8 cellular contexts compared by ENCODE assay signal in the genomic region with DNA sequence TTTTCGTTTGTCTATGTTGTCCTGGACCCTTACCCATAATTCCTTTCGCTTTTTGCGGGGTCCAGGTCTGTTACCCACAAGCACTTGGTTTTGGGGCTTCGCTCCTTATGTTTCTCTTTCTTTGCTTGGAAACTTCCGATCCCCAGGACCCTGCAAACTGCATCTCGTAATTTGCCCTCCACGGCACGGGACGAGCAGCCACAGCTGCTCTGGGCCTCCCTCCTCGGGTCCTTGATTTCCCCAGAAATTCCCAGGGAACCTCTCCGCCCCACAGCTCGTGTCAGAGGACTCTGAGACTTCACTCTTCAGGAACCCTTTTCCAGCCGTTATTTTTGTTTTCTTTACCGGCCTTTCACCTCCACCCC. TPM values are rescaled to one million over a fixed set of nuclear protein-coding genes. Genes with fewer than 3 reads are reported as not detected.
A peak's percentile ranks its signal among the peaks of the same experiment; 100 is the strongest.
DNase-seq lines count a peak whose midpoint lies in the region; ATAC-seq, FAIRE-seq and TF ChIP-seq lines count a peak whose summit lies in the region.

No MANE protein-coding gene starts in this region.

- FAIRE-seq in endothelial cell of umbilical vein (lab: Jason Lieb, UNC), result no peak

- no peaks in the 10 kb centered on the region for H3F3A ChIP-seq in OCI-LY1 (ENCODE audit: insufficient read depth, low read length)

- intact Hi-C loops in CD8-positive, alpha-beta T cell (cut with DNase I, micrococcal nuclease), result loop anchor here (1.0 to 2.0 kb wide), 7 partner anchors 28 to 249 kb away; a partner anchor contains a TSS
- intact Hi-C loops in endothelial cell of umbilical vein (cut with micrococcal nuclease) (loop anchor here (1.0 to 5.0 kb wide), 2 partner anchors 41 to 93 kb away; a partner anchor contains a TSS), left colon (cut with DNase I, micrococcal nuclease) (no loop called here)

- peak overlapping the region; percentile 96 for H3K27ac Mint-ChIP-seq in CD8-positive, alpha-beta T cell

- peak overlapping the region; percentile 91 for H3K4me3 ChIP-seq in CD8-positive, alpha-beta T cell (ENCODE audit: low read depth, low read length)
- H3K4me3 ChIP-seq in OCI-LY1 (ENCODE audit: low read depth, low read length, poor library complexity, severe bottlenecking) (peak overlapping the region; percentile 95), endothelial cell of umbilical vein (replicated peaks in 1 of 3; ENCODE audit: insufficient read depth in 1 of 3, low read depth in 1 of 3, low read length in 3 of 3) (peak overlapping the region; percentile 75 to 93 (median 89)), neutrophil (ENCODE audit: low read depth in 1 of 2, low read length in 1 of 2) (peak overlapping the region; percentile 85 to 86)

- peak overlapping the region; percentile 74 for H3K27ac ChIP-seq in CD8-positive, alpha-beta T cell (ENCODE audit: low read depth, low read length)
- H3K27ac ChIP-seq in OCI-LY1 (ENCODE audit: low read depth, low read length, poor library complexity, severe bottlenecking) (peak overlapping the region; percentile 31), endothelial cell of umbilical vein (ENCODE audit: insufficient read depth, low read depth, low read length) (peak overlapping the region; percentile 73), neutrophil (peak overlapping the region; percentile 92)

- no peaks in the 10 kb centered on the region for H3K27me3 ChIP-seq in CD8-positive, alpha-beta T cell (ENCODE audit: insufficient read depth, low read length)
- H3K27me3 ChIP-seq in OCI-LY1 (ENCODE audit: insufficient read depth, low read length), result peaks cover 3% of the 10 kb centered on the region; the same call in 1 of the 2 replicates
- H3K27me3 ChIP-seq in endothelial cell of umbilical vein (ENCODE audit: control insufficient read depth in 2 of 2, insufficient read depth in 2 of 2, low read length in 2 of 2), result peaks cover 2 to 3% of the 10 kb centered on the region in 2 experiments
- H3K27me3 ChIP-seq in neutrophil, result peaks cover 13% of the 10 kb centered on the region

- no peaks in the 10 kb centered on the region for H3K9me3 Mint-ChIP-seq in CD8-positive, alpha-beta T cell

- no peak for TF ChIP-seq POLR2A in endothelial cell of umbilical vein (IDR thresholded peaks at IDR 0.05; ENCODE audit: low read depth, low read length)

- dilution Hi-C loops in endothelial cell of umbilical vein (cut with MboI; ENCODE audit: extremely low pct_ligation_motif_present, low sequenced_read_pairs), result no loop called here

- peak overlapping the region; percentile 95 for H3K4me2 ChIP-seq in OCI-LY1 (ENCODE audit: low read length)
- H3K4me2 ChIP-seq in endothelial cell of umbilical vein (ENCODE audit: insufficient read depth, low read length), result peak overlapping the region; percentile 85

- H3K9me1 ChIP-seq in endothelial cell of umbilical vein (replicated peaks; ENCODE audit: control insufficient read depth, extremely low read depth, insufficient read depth, low read length), result no peaks in the 10 kb centered on the region

- peaks cover 36% of the 10 kb centered on the region for H3K4me1 Mint-ChIP-seq in CD8-positive, alpha-beta T cell (ENCODE audit: low read depth)

- H3K9me3 ChIP-seq in CD8-positive, alpha-beta T cell (ENCODE audit: low read length), result no peaks in the 10 kb centered on the region
- no peaks in the 10 kb centered on the region for H3K9me3 ChIP-seq in OCI-LY1 (ENCODE audit: low read length)
- no peaks in the 10 kb centered on the region for H3K9me3 ChIP-seq in endothelial cell of umbilical vein (replicated peaks; ENCODE audit: control insufficient read depth, insufficient read depth, low read length)
- no peaks in the 10 kb centered on the region for H3K9me3 ChIP-seq in neutrophil

- peak overlapping the region; percentile 96 for H3K4me3 Mint-ChIP-seq in CD8-positive, alpha-beta T cell

- CTCF ChIA-PET in CD8-positive, alpha-beta T cell (lab: Charles Lee), result interaction anchor here (1.4 to 4.4 kb wide), 2 partner anchors 12 to 61 kb away, joined by 4 to 28 read pairs; no protein-coding TSS in a partner anchor
- CTCF ChIA-PET in endothelial cell of umbilical vein (lab: Charles Lee), result interaction anchor here (0.7 kb wide), 1 partner anchor 12 kb away, joined by 5 read pairs; no protein-coding TSS in a partner anchor

- H3K4me1 ChIP-seq in CD8-positive, alpha-beta T cell (ENCODE audit: insufficient read depth, low read length), result peaks cover 38% of the 10 kb centered on the region
- H3K4me1 ChIP-seq in OCI-LY1 (ENCODE audit: insufficient read depth, low read length, severe bottlenecking), result peaks cover 23% of the 10 kb centered on the region
- peaks cover 14% of the 10 kb centered on the region for H3K4me1 ChIP-seq in endothelial cell of umbilical vein (ENCODE audit: control insufficient read depth, extremely low read depth, insufficient read depth, low read length)
- peaks cover 15 to 22% of the 10 kb centered on the region in 2 experiments for H3K4me1 ChIP-seq in neutrophil (ENCODE audit: control insufficient read depth in 1 of 2, insufficient read depth in 1 of 2, low read depth in 1 of 2, low read length in 1 of 2)

- H2AFZ ChIP-seq in OCI-LY1 (ENCODE audit: low read length), result no peak overlapping the region
- peak overlapping the region; percentile 62 for H2AFZ ChIP-seq in endothelial cell of umbilical vein (ENCODE audit: low read depth, low read length)

- peaks cover 3% of the 10 kb centered on the region for H3K27me3 Mint-ChIP-seq in CD8-positive, alpha-beta T cell (ENCODE audit: low read depth)

- peaks cover 11% of the 10 kb centered on the region for H3K36me3 ChIP-seq in CD8-positive, alpha-beta T cell (ENCODE audit: insufficient read depth, low read length)
- H3K36me3 ChIP-seq in OCI-LY1 (ENCODE audit: insufficient read depth, low read length) (peaks cover 46% of the 10 kb centered on the region), endothelial cell of umbilical vein (ENCODE audit: control insufficient read depth in 2 of 2, extremely low read depth in 1 of 2, insufficient read depth in 2 of 2, low read length in 2 of 2) (peaks cover 5 to 25% of the 10 kb centered on the region in 2 experiments), neutrophil (peaks cover 26% of the 10 kb centered on the region)

- H3K79me2 ChIP-seq in OCI-LY1 (ENCODE audit: insufficient read depth, low read length) (peaks cover 40% of the 10 kb centered on the region), endothelial cell of umbilical vein (ENCODE audit: control insufficient read depth, insufficient read depth, low read length) (peaks cover 46% of the 10 kb centered on the region)

- no TSS peak for BruUV-seq in endothelial cell of umbilical vein (replicated peaks; lab: Mats Ljungman, UMichigan)

- H3K36me3 Mint-ChIP-seq in CD8-positive, alpha-beta T cell, result peaks cover 38% of the 10 kb centered on the region

- peak overlapping the region; percentile 98 for H3K9ac ChIP-seq in OCI-LY1 (ENCODE audit: low read length)
- H3K9ac ChIP-seq in endothelial cell of umbilical vein (replicated peaks; ENCODE audit: extremely low read depth, insufficient read depth, low read length), result peak overlapping the region; percentile 97

- no peak for DNase-seq in CD8-positive, alpha-beta T cell
- DNase-seq in endothelial cell of umbilical vein (ENCODE audit: low read depth, low spot score) (no peak), T-helper 9 cell (no peak), cerebellar cortex (ENCODE audit: low spot score) (no peak), left colon (no peak)

- no peaks in the 10 kb centered on the region for H3K9me2 ChIP-seq in OCI-LY1 (ENCODE audit: low read depth, low read length)

- TF ChIP-seq CTCF in CD8-positive, alpha-beta T cell (IDR thresholded peaks at IDR 0.05), result no peak
- TF ChIP-seq CTCF in OCI-LY1 (IDR thresholded peaks at IDR 0.05; ENCODE audit: low read length) (no peak), endothelial cell of umbilical vein (IDR thresholded peaks at IDR 0.05; ENCODE audit: extremely low read depth in 1 of 2, insufficient read depth in 1 of 2, low read depth in 1 of 2, low read length in 2 of 2) (no peak), neutrophil (IDR thresholded peaks at IDR 0.05) (no peak)

- peaks cover 9% of the 10 kb centered on the region; the same call in 1 of the 2 replicates for H4K20me1 ChIP-seq in OCI-LY1 (ENCODE audit: insufficient read depth, low read length)
- H4K20me1 ChIP-seq in endothelial cell of umbilical vein (replicated peaks; ENCODE audit: control insufficient read depth, extremely low read depth, insufficient read depth, low read length), result peaks cover 2% of the 10 kb centered on the region

- ATAC-seq in CD8-positive, alpha-beta T cell, result no peak
- ATAC-seq in HG02970 (IDR thresholded peaks at IDR 0.05; ENCODE audit: low FRiP score, unreplicated experiment), result no peak
- no peak for ATAC-seq in left colon

- POLR2A ChIA-PET in CD8-positive, alpha-beta T cell (lab: Charles Lee), result no interaction called here
- POLR2A ChIA-PET in endothelial cell of umbilical vein (lab: Charles Lee), result no interaction called here

RNA-seq across cellular contexts. Expression of a gene that starts 0.6 kb away (rescaled TPM):
- 100 to 1,000 TPM; 341 to 350 TPM for total RNA-seq in CD8-positive, alpha-beta T cell
- total RNA-seq in endothelial cell of umbilical vein, result 215 and 228 TPM in 2 replicates
- polyA plus RNA-seq in endothelial cell of umbilical vein, result 300 and 317 TPM in 2 replicates
- polyA plus RNA-seq in endothelial cell of umbilical vein (2011; cell fraction: cytosol; rRNA removed), result 128 and 182 TPM in 2 replicates
- polyA plus RNA-seq in endothelial cell of umbilical vein (2011; cell fraction: nucleus; rRNA removed), result 1,444 and 1,967 TPM in 2 replicates
- polyA plus RNA-seq in endothelial cell of umbilical vein (2012), result 244 and 263 TPM in 2 replicates
- 107 and 125 TPM in 2 replicates for polyA minus RNA-seq in endothelial cell of umbilical vein
- 63.6 TPM for polyA minus RNA-seq in endothelial cell of umbilical vein (2011; cell fraction: cytosol; rRNA and poly(A)+ RNA removed)
- polyA minus RNA-seq in endothelial cell of umbilical vein (2011; cell fraction: nucleus; rRNA and poly(A)+ RNA removed), result 199 and 262 TPM in 2 replicates
- 100 to 1,000 TPM; 138 to 143 TPM for total RNA-seq in left colon

RNA-seq across cellular contexts. Expression of a gene that starts 13.4 kb away (rescaled TPM):
- total RNA-seq in CD8-positive, alpha-beta T cell, result not detected
- total RNA-seq in endothelial cell of umbilical vein (not detected in 2 replicates), left colon (not detected)
- not detected in 2 replicates for polyA plus RNA-seq in endothelial cell of umbilical vein
- polyA plus RNA-seq in endothelial cell of umbilical vein (2011; cell fraction: cytosol; rRNA removed), result not detected in 2 replicates
- not detected in 2 replicates for polyA plus RNA-seq in endothelial cell of umbilical vein (2011; cell fraction: nucleus; rRNA removed)
- not detected in 2 replicates for polyA plus RNA-seq in endothelial cell of umbilical vein (2012)
- not detected in 2 replicates for polyA minus RNA-seq in endothelial cell of umbilical vein
- not detected for polyA minus RNA-seq in endothelial cell of umbilical vein (2011; cell fraction: cytosol; rRNA and poly(A)+ RNA removed)
- not detected in 2 replicates for polyA minus RNA-seq in endothelial cell of umbilical vein (2011; cell fraction: nucleus; rRNA and poly(A)+ RNA removed)

RNA-seq across cellular contexts. Expression of a gene that starts 21.2 kb away (rescaled TPM):
- total RNA-seq in CD8-positive, alpha-beta T cell, result not detected
- total RNA-seq in endothelial cell of umbilical vein, result not detected in 2 replicates
- not detected in 2 replicates for polyA plus RNA-seq in endothelial cell of umbilical vein
- not detected in 2 replicates for polyA plus RNA-seq in endothelial cell of umbilical vein (2011; cell fraction: cytosol; rRNA removed)
- not detected in 2 replicates for polyA plus RNA-seq in endothelial cell of umbilical vein (2011; cell fraction: nucleus; rRNA removed)
- not detected in 2 replicates for polyA plus RNA-seq in endothelial cell of umbilical vein (2012)
- not detected in 2 replicates for polyA minus RNA-seq in endothelial cell of umbilical vein
- polyA minus RNA-seq in endothelial cell of umbilical vein (2011; cell fraction: cytosol; rRNA and poly(A)+ RNA removed), result not detected
- not detected in 2 replicates for polyA minus RNA-seq in endothelial cell of umbilical vein (2011; cell fraction: nucleus; rRNA and poly(A)+ RNA removed)
- total RNA-seq in left colon, result not detected

RNA-seq across cellular contexts. Expression of a gene that starts 28.3 kb away (rescaled TPM):
- total RNA-seq in CD8-positive, alpha-beta T cell, result not detected
- 0.42 TPM in 1 of 2 replicates, not detected in the other for total RNA-seq in endothelial cell of umbilical vein
- 0.41 and 0.62 TPM in 2 replicates for polyA plus RNA-seq in endothelial cell of umbilical vein
- 0.18 and 0.27 TPM in 2 replicates for polyA plus RNA-seq in endothelial cell of umbilical vein (2011; cell fraction: cytosol; rRNA removed)
- 0.96 and 1.7 TPM in 2 replicates for polyA plus RNA-seq in endothelial cell of umbilical vein (2011; cell fraction: nucleus; rRNA removed)
- 0.16 and 0.21 TPM in 2 replicates for polyA plus RNA-seq in endothelial cell of umbilical vein (2012)
- 0.30 TPM in 1 of 2 replicates, not detected in the other for polyA minus RNA-seq in endothelial cell of umbilical vein
- polyA minus RNA-seq in endothelial cell of umbilical vein (2011; cell fraction: cytosol; rRNA and poly(A)+ RNA removed), result not detected
- not detected in 2 replicates for polyA minus RNA-seq in endothelial cell of umbilical vein (2011; cell fraction: nucleus; rRNA and poly(A)+ RNA removed)
- not detected for total RNA-seq in left colon

RNA-seq across cellular contexts. Expression of a gene that starts 28.3 kb away (rescaled TPM):
- total RNA-seq in CD8-positive, alpha-beta T cell, result 1 to 10 TPM; 2.7 to 5.3 TPM
- total RNA-seq in endothelial cell of umbilical vein, result 4.2 and 4.5 TPM in 2 replicates
- 2.2 and 4.4 TPM in 2 replicates for polyA plus RNA-seq in endothelial cell of umbilical vein
- 2.3 and 2.4 TPM in 2 replicates for polyA plus RNA-seq in endothelial cell of umbilical vein (2011; cell fraction: cytosol; rRNA removed)
- polyA plus RNA-seq in endothelial cell of umbilical vein (2011; cell fraction: nucleus; rRNA removed), result 5.5 and 5.6 TPM in 2 replicates
- 1.3 and 4.4 TPM in 2 replicates for polyA plus RNA-seq in endothelial cell of umbilical vein (2012)
- polyA minus RNA-seq in endothelial cell of umbilical vein, result 2.6 and 4.1 TPM in 2 replicates
- polyA minus RNA-seq in endothelial cell of umbilical vein (2011; cell fraction: cytosol; rRNA and poly(A)+ RNA removed), result 2.7 TPM
- polyA minus RNA-seq in endothelial cell of umbilical vein (2011; cell fraction: nucleus; rRNA and poly(A)+ RNA removed), result 3.6 TPM in 1 of 2 replicates, not detected in the other
- 10 to 100 TPM in 1 of 2 donors, 1 to 10 TPM in 1; 8.8 to 11.4 TPM for total RNA-seq in left colon

Comparison
In these comparisons a context has a peak if more than half of its experiments do, and no peak if none do; other contexts are left out.
1. H3K27ac ChIP-seq: peak in every context shown above with its lines; median percentile 92 in neutrophil; 74 in CD8-positive, alpha-beta T cell; 73 in endothelial cell of umbilical vein; 31 in OCI-LY1.
2. intact Hi-C loops: an anchor here in CD8-positive, alpha-beta T cell (1.0 to 2.0 kb wide) and endothelial cell of umbilical vein (1.0 to 5.0 kb wide); none called in left colon.